Comparison of ENCODE assay signal across 8 cellular contexts in the genomic region with DNA sequence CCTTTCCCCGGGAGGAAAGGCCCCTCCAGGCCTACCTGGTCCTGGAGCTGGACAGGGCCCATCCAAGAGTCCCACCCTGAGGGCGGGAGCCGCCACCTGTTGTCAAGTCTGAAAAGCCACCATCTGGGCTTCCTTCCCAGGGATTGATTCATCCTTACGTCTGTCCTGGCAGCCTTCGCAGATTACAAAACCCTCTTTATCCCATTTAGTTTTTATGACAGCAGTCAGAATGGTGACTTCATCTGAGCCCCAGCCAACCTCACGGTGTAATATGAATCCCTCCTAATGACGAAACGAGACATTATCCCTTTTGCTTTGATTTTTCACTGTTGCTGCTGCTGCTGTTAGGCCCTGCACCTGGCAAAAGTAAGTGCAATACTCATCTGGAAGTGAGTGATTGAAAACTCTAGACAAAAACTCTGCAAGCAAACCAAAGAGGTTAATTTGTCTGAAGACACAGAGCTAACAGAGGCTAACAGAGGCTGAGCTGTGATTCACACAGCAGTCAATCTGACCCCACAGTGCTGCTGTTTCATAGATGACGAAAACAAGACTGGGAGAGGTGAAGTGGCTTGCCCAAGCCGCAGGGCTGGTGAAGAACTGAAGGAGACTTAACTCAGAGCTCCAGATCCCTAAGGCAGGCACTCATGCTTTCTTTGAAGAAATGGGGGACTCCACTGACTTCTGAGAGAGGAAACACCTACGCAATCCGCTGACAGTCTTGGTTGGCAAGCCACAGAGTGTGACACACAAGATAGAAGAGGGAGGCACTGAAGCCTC. TPM values are rescaled to one million over a fixed set of nuclear protein-coding genes. Genes with fewer than 3 reads are reported as not detected.
DNase-seq lines count a peak whose midpoint lies in the region; ATAC-seq and TF ChIP-seq lines count a peak whose summit lies in the region.

No MANE protein-coding gene starts in this region.

- TF ChIP-seq CTCF in psoas muscle (IDR thresholded peaks at IDR 0.05), result no peak

- peak overlapping the region; percentile 87 for H3K27ac ChIP-seq in psoas muscle

- peak overlapping the region; percentile 35 for H3K4me3 ChIP-seq in psoas muscle

- H3K27me3 ChIP-seq in psoas muscle (ENCODE audit: insufficient read depth in 3 of 3, low read length in 2 of 3), result no peaks in the 10 kb centered on the region

- H3K36me3 ChIP-seq in psoas muscle (ENCODE audit: insufficient read depth in 1 of 2, low read depth in 1 of 2), result no peaks in the 10 kb centered on the region

- ATAC-seq in psoas muscle, result peak; percentile 86 to 90 (median 88)
- no peak for ATAC-seq in HG03135 (IDR thresholded peaks at IDR 0.05; ENCODE audit: unreplicated experiment)
- no peak for ATAC-seq in GM18867 (IDR thresholded peaks at IDR 0.05; ENCODE audit: unreplicated experiment)

- 19 to 24% (median 20%) methylated on average over 12 of the region's 12 CpGs for WGBS in psoas muscle, 3 donors

- no peaks in the 10 kb centered on the region for H3K9me3 ChIP-seq in psoas muscle

- peaks cover 15% of the 10 kb centered on the region for H3K4me1 ChIP-seq in psoas muscle

- intact Hi-C loops in psoas muscle (cut with DNase I), result no loop called here

- DNase-seq in stimulated activated CD4-positive, alpha-beta T cell treated with anti-CD3 and anti-CD28 coated beads, Interleukin-1b, Interleukin-23, amount 100 ng/mL, for 48 hours, result peak; percentile 19
- DNase-seq in stimulated activated CD4-positive, alpha-beta T cell treated with anti-CD3 and anti-CD28 coated beads, Interleukin-2, amount 100 ng/mL, for 48 hours, result no peak
- DNase-seq in NOMO-1 treated with dmso at 0.1 percent for 144 hours (lab: John Stamatoyannopoulos, UW; ENCODE audit: unreplicated experiment), result peak; percentile 56
- peak; percentile 92 for DNase-seq in fibroblast of gingiva (ENCODE audit: low read depth)
- DNase-seq in psoas muscle, result peak; percentile 82 to 89
- DNase-seq in SK-N-DZ (ENCODE audit: low spot score), result no peak

RNA-seq across cellular contexts. Expression of gene S100A7, which starts 30.0 kb away (rescaled TPM):
- total RNA-seq in psoas muscle, result under 1 TPM in 1 of 4 donors, not detected in 3; 0.60 TPM
- polyA plus RNA-seq in psoas muscle, result not detected
- not detected in 2 replicates for polyA plus RNA-seq in SK-N-DZ (2014; cell fraction: cytosol; rRNA removed)
- polyA plus RNA-seq in SK-N-DZ (2014; cell fraction: nucleus; rRNA removed), result not detected in 2 replicates

RNA-seq across cellular contexts. Expression of gene S100A6, which starts 45.3 kb away (rescaled TPM):
- total RNA-seq in psoas muscle, result 100 to 1,000 TPM in 3 of 4 donors, 10 to 100 TPM in 1; 78.5 to 420 (median 150) TPM
- polyA plus RNA-seq in psoas muscle, result 100 to 1,000 TPM; 295 to 506 (median 467) TPM
- polyA plus RNA-seq in SK-N-DZ (2014; cell fraction: cytosol; rRNA removed), result 0.61 and 1.6 TPM in 2 replicates
- polyA plus RNA-seq in SK-N-DZ (2014; cell fraction: nucleus; rRNA removed), result 0.88 and 1.3 TPM in 2 replicates

RNA-seq across cellular contexts. Expression of gene S100A5, which starts 50.3 kb away (rescaled TPM):
- not detected for total RNA-seq in psoas muscle
- polyA plus RNA-seq in psoas muscle, result not detected
- polyA plus RNA-seq in SK-N-DZ (2014; cell fraction: cytosol; rRNA removed), result 1.4 TPM in 1 of 2 replicates, not detected in the other
- not detected in 2 replicates for polyA plus RNA-seq in SK-N-DZ (2014; cell fraction: nucleus; rRNA removed)

RNA-seq across cellular contexts. Expression of gene S100A4, which starts 55.1 kb away (rescaled TPM):
- total RNA-seq in psoas muscle, result 10 to 100 TPM; 27.0 to 54.7 (median 47.3) TPM
- polyA plus RNA-seq in psoas muscle, result 100 to 1,000 TPM in 1 of 3 donors, 10 to 100 TPM in 2; 75.2 to 155 (median 83.6) TPM
- polyA plus RNA-seq in SK-N-DZ (2014; cell fraction: cytosol; rRNA removed), result 5.5 and 16.7 TPM in 2 replicates
- 0.49 and 2.5 TPM in 2 replicates for polyA plus RNA-seq in SK-N-DZ (2014; cell fraction: nucleus; rRNA removed)

RNA-seq across cellular contexts. Expression of gene S100A3, which starts 58.6 kb away (rescaled TPM):
- 1 to 10 TPM in 2 of 4 donors, under 1 TPM in 2; 0.34 to 5.5 (median 0.86) TPM for total RNA-seq in psoas muscle
- 1 to 10 TPM in 2 of 3 donors, under 1 TPM in 1; 0.77 to 6.6 (median 3.4) TPM for polyA plus RNA-seq in psoas muscle
- polyA plus RNA-seq in SK-N-DZ (2014; cell fraction: cytosol; rRNA removed), result 1.3 TPM in 1 of 2 replicates, not detected in the other
- 1.2 TPM in 1 of 2 replicates, not detected in the other for polyA plus RNA-seq in SK-N-DZ (2014; cell fraction: nucleus; rRNA removed)

Comparison
In these comparisons a context has a peak if more than half of its experiments do, and no peak if none do; other contexts are left out.
1. DNase-seq: peak in stimulated activated CD4-positive, alpha-beta T cell treated with anti-CD3 and anti-CD28 coated beads, Interleukin-1b, Interleukin-23, amount 100 ng/mL, for 48 hours (single experiment), NOMO-1 treated with dmso at 0.1 percent for 144 hours (single experiment), fibroblast of gingiva (single experiment) and psoas muscle (2 of 2); none in stimulated activated CD4-positive, alpha-beta T cell treated with anti-CD3 and anti-CD28 coated beads, Interleukin-2, amount 100 ng/mL, for 48 hours (0 of 2) and SK-N-DZ (single experiment).
2. ATAC-seq: peak in psoas muscle (4 of 4); none in HG03135 (single experiment) and GM18867 (single experiment).